Comparison of ENCODE assay signal across 22 cellular contexts in genomic region chr6:34528996-34529664, GRCh38. TPM values are rescaled to one million over a fixed set of nuclear protein-coding genes. Genes with fewer than 3 reads are reported as not detected.
"Had no signal": no experiment of that assay in that cellular context is flagged by ENCODE, and none has a peak within 500 bp of the region (broad histone marks: within the 10 kb centered on the region; RNA-seq: fewer than 3 reads in every experiment).

No MANE protein-coding gene starts in this region.

- DNase-seq: activated CD4-positive, alpha-beta T cell treated with anti-CD3 and anti-CD28 coated beads for 48 hours; activated CD4-positive, alpha-beta T cell treated with anti-CD3 and anti-CD28 coated beads, Interleukin-2, amount 50 U/mL, for 48 hours; activated CD8-positive, alpha-beta memory T cell treated with anti-CD3 and anti-CD28 coated beads for 24 hours; activated effector memory CD4-positive, alpha-beta T cell treated with Interleukin-2 at 50 U/mL for 16 hours; activated naive CD4-positive, alpha-beta T cell treated with Interleukin-2 at 50 U/mL for 16 hours; foreskin keratinocyte; kidney glomerular epithelial cell; occipital lobe; stimulated activated CD4-positive, alpha-beta T cell treated with anti-CD3 and anti-CD28 coated beads, Interleukin-4, amount 100 ng/mL, for 4 hours; stimulated activated CD8-positive, alpha-beta memory T cell treated with anti-CD3 and anti-CD28 coated beads, Interleukin-4, amount 100 ng/mL, for 48 hours; stimulated activated naive B cell treated with anti-CD40 and anti-IgM and Interleukin-4, amounts not matched to agents 10 μg/mL and 1 μg/mL and 100 μg/mL, for 72 hours had no signal

- H3K36me3 ChIP-seq: ascending aorta, esophagus muscularis mucosa, heart right ventricle, left lung, right atrium auricular region, stomach, tibial artery had no signal

- H3K4me3 ChIP-seq: ascending aorta, esophagus muscularis mucosa, heart right ventricle, left lung, right atrium auricular region, stomach, tibial artery had no signal

- ATAC-seq: foreskin keratinocyte; left lung; naive thymus-derived CD4-positive, alpha-beta T cell; stimulated activated naive B cell treated with anti-CD40 and anti-IgM and Interleukin-4, amounts not matched to agents 10 μg/mL and 1 μg/mL and 100 μg/mL, for 72 hours had no signal

- H3K27me3 ChIP-seq: ascending aorta, esophagus muscularis mucosa, foreskin keratinocyte, heart right ventricle, left lung, right atrium auricular region, stomach, tibial artery had no signal

- H3K9me3 ChIP-seq: ascending aorta, esophagus muscularis mucosa, heart right ventricle, left lung, right atrium auricular region, stomach, tibial artery had no signal

- H3K27ac ChIP-seq: ascending aorta, esophagus muscularis mucosa, foreskin keratinocyte, heart right ventricle, left lung, right atrium auricular region, stomach, tibial artery had no signal

- H3K4me1 ChIP-seq: foreskin keratinocyte had no signal

RNA-seq across cellular contexts. Expression of gene SPDEF, which starts 27.0 kb away (rescaled TPM):
- total RNA-seq: ascending aorta; esophagus muscularis mucosa; foreskin keratinocyte; lung microvascular endothelial cell; occipital lobe; pulmonary artery endothelial cell; T-helper 1 cell treated with Interleukin-12 subunit alpha and Interleukin-12 subunit beta and Interleukin-4 antibody, amounts not matched to agents 30 ng/mL and 1 ng/mL, for 36 hours had no signal
- polyA plus RNA-seq: naive thymus-derived CD4-positive, alpha-beta T cell had no signal
